19 cellular contexts compared by ENCODE assay signal in the genomic region with DNA sequence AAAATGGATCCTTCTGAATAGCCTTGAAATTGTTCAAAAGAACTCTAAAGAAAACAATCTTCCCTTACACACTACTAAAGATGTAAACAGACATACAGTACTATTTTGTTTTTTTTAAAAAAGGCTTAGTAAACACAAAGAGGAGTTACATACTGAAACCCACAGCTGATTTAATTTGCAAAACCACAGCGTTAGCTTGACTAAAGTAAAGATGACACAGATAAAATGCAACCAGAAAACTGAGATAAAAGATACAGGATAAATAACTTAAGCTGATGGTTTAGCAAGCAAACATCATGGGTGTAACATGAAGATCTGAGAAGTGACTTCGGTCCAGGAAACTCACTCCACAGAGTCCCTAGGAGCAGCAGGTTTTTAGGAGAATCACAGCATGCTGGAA. TPM values are rescaled to one million over a fixed set of nuclear protein-coding genes. Genes with fewer than 3 reads are reported as not detected.
DNase-seq lines count a peak whose midpoint lies in the region; ATAC-seq and TF ChIP-seq lines count a peak whose summit lies in the region.
"Had no signal": no experiment of that assay in that cellular context is flagged by ENCODE, and none has a peak within 500 bp of the region (broad histone marks: within the 10 kb centered on the region; RNA-seq: fewer than 3 reads in every experiment).

No MANE protein-coding gene starts in this region.

- H3K4me1 Mint-ChIP-seq in activated T-cell treated with anti-CD3 and anti-CD28 coated beads, Interleukin-2, amount 50 U/mL, for 72 hours (ENCODE audit: low read depth): peaks cover 74% of the 10 kb centered on the region
- peaks cover 81% of the 10 kb centered on the region for H3K4me1 Mint-ChIP-seq in T-helper 17 cell
- H3K4me1 Mint-ChIP-seq in stimulated activated naive CD8-positive, alpha-beta T cell treated with anti-CD3 and anti-CD28 coated beads, Interleukin-15, amount 100 ng/mL, for 72 hours: peaks cover 89% of the 10 kb centered on the region

- TF ChIP-seq CTCF in omental fat pad (IDR thresholded peaks at IDR 0.05): no peak

- ATAC-seq in activated T-cell treated with anti-CD3 and anti-CD28 coated beads, Interleukin-2, amount 50 U/mL, for 72 hours (replicated peaks in 1 of 2): peak; percentile 56 to 67
- ATAC-seq in T-helper 17 cell (peak; percentile 88), omental fat pad (ENCODE audit: low FRiP score) (no peak)
- ATAC-seq in stimulated activated naive CD8-positive, alpha-beta T cell treated with anti-CD3 and anti-CD28 coated beads, Interleukin-15, amount 100 ng/mL, for 72 hours: no peak
- ATAC-seq: left lobe of liver had no signal

- peak overlapping the region; percentile 97 for H3K27ac Mint-ChIP-seq in activated T-cell treated with anti-CD3 and anti-CD28 coated beads, Interleukin-2, amount 50 U/mL, for 72 hours
- H3K27ac Mint-ChIP-seq in T-helper 17 cell: peak overlapping the region; percentile 96
- H3K27ac Mint-ChIP-seq in stimulated activated naive CD8-positive, alpha-beta T cell treated with anti-CD3 and anti-CD28 coated beads, Interleukin-15, amount 100 ng/mL, for 72 hours: peak overlapping the region; percentile 0 to 7
- H3K27ac Mint-ChIP-seq: neural progenitor cell had no signal

- peaks cover 8 to 19% of the 10 kb centered on the region in 2 donors for H3K36me3 Mint-ChIP-seq in activated T-cell treated with anti-CD3 and anti-CD28 coated beads, Interleukin-2, amount 50 U/mL, for 72 hours (ENCODE audit: insufficient read depth in 2 of 2)
- H3K36me3 Mint-ChIP-seq in T-helper 17 cell (ENCODE audit: low read depth): peaks cover 7% of the 10 kb centered on the region
- H3K36me3 Mint-ChIP-seq: neural progenitor cell had no signal

- H3K36me3 ChIP-seq in effector memory CD4-positive, alpha-beta T cell (ENCODE audit: control insufficient read depth, insufficient read depth, low read length): no peaks in the 10 kb centered on the region
- H3K36me3 ChIP-seq: neural progenitor cell had no signal

- no peak for DNase-seq in activated T-cell treated with anti-CD3 and anti-CD28 coated beads, Interleukin-2, amount 50 U/mL, for 72 hours
- DNase-seq in activated T-cell treated with anti-CD3 and anti-CD28 coated beads, Interleukin-2, amount 50 U/mL, for 48 hours: no peak
- DNase-seq in T-helper 17 cell: no peak
- no peak for DNase-seq in effector memory CD4-positive, alpha-beta T cell
- DNase-seq in stimulated activated naive CD8-positive, alpha-beta T cell treated with anti-CD3 and anti-CD28 coated beads, Interleukin-15, amount 100 ng/mL, for 72 hours: no peak
- DNase-seq in omental fat pad (ENCODE audit: low spot score): no peak
- DNase-seq in CD1c-positive myeloid dendritic cell (ENCODE audit: extremely low spot score): no peak
- DNase-seq in NCI-H2029 treated with DMSO at 0.1 percent for 48 hours (lab: John Stamatoyannopoulos, UW): no peak
- DNase-seq: ACHN; DMS79; NCI-H1694; NCI-H2227 treated with DMSO at 0.1 percent for 48 hours; stimulated activated CD8-positive, alpha-beta memory T cell treated with anti-CD3 and anti-CD28 coated beads, Interleukin-4, amount 100 ng/mL, for 48 hours; T1000; testis had no signal

- H3K9me3 Mint-ChIP-seq in activated T-cell treated with anti-CD3 and anti-CD28 coated beads, Interleukin-2, amount 50 U/mL, for 72 hours: peaks cover 2% of the 10 kb centered on the region in 2 donors
- H3K9me3 Mint-ChIP-seq in stimulated activated naive CD8-positive, alpha-beta T cell treated with anti-CD3 and anti-CD28 coated beads, Interleukin-15, amount 100 ng/mL, for 72 hours: no peaks in the 10 kb centered on the region
- H3K9me3 Mint-ChIP-seq: neural progenitor cell had no signal

- peaks cover 58% of the 10 kb centered on the region for H3K4me1 ChIP-seq in effector memory CD4-positive, alpha-beta T cell (ENCODE audit: control insufficient read depth, insufficient read depth, low read length, poor library complexity, severe bottlenecking)
- H3K4me1 ChIP-seq: testis had no signal

- H3K27ac ChIP-seq in effector memory CD4-positive, alpha-beta T cell (ENCODE audit: insufficient read depth, low read length, poor library complexity, severe bottlenecking): peak overlapping the region; percentile 64
- H3K27ac ChIP-seq: C4-2B, neural progenitor cell, testis had no signal

- no peaks in the 10 kb centered on the region for H3K27me3 Mint-ChIP-seq in activated T-cell treated with anti-CD3 and anti-CD28 coated beads, Interleukin-2, amount 50 U/mL, for 72 hours (ENCODE audit: low read depth)
- H3K27me3 Mint-ChIP-seq in T-helper 17 cell: no peaks in the 10 kb centered on the region
- no peaks in the 10 kb centered on the region for H3K27me3 Mint-ChIP-seq in stimulated activated naive CD8-positive, alpha-beta T cell treated with anti-CD3 and anti-CD28 coated beads, Interleukin-15, amount 100 ng/mL, for 72 hours

- peak overlapping the region; percentile 61 to 96 for H3K4me3 Mint-ChIP-seq in activated T-cell treated with anti-CD3 and anti-CD28 coated beads, Interleukin-2, amount 50 U/mL, for 72 hours
- peak overlapping the region; percentile 91 for H3K4me3 Mint-ChIP-seq in T-helper 17 cell
- peak overlapping the region; percentile 48 to 51 for H3K4me3 Mint-ChIP-seq in stimulated activated naive CD8-positive, alpha-beta T cell treated with anti-CD3 and anti-CD28 coated beads, Interleukin-15, amount 100 ng/mL, for 72 hours
- H3K4me3 Mint-ChIP-seq: neural progenitor cell had no signal

- no peak overlapping the region for H3K4me3 ChIP-seq in effector memory CD4-positive, alpha-beta T cell (ENCODE audit: insufficient read depth, low read depth, low read length, poor library complexity, severe bottlenecking)
- H3K4me3 ChIP-seq: neural progenitor cell, testis had no signal

- H3K27me3 ChIP-seq in effector memory CD4-positive, alpha-beta T cell (replicated peaks; ENCODE audit: control insufficient read depth, insufficient read depth, low read length, poor library complexity, severe bottlenecking): no peaks in the 10 kb centered on the region
- H3K27me3 ChIP-seq: neural progenitor cell, testis had no signal

- H3K9me3 ChIP-seq in T-helper 17 cell (ENCODE audit: control insufficient read depth, low read length, poor library complexity, severe bottlenecking): no peaks in the 10 kb centered on the region
- no peaks in the 10 kb centered on the region for H3K9me3 ChIP-seq in effector memory CD4-positive, alpha-beta T cell (ENCODE audit: control insufficient read depth, low read length)
- H3K9me3 ChIP-seq: testis had no signal

RNA-seq across cellular contexts. Expression of gene PRKCQ, which starts 21.8 kb away (rescaled TPM):
- total RNA-seq in activated T-cell treated with anti-CD3 and anti-CD28 coated beads, Interleukin-2, amount 50 U/mL, for 72 hours: 10 to 100 TPM; 42.9 to 49.2 TPM
- total RNA-seq in T-helper 17 cell (10 to 100 TPM; 66.3 to 70.0 TPM), omental fat pad (1 to 10 TPM in 1 of 4 donors, under 1 TPM in 3; 0.56 to 1.9 (median 0.86) TPM)
- total RNA-seq: SK-MEL-5 had no signal

Comparison
In these comparisons a context has a peak if more than half of its experiments do, and no peak if none do; other contexts are left out.
1. ATAC-seq: peak in activated T-cell treated with anti-CD3 and anti-CD28 coated beads, Interleukin-2, amount 50 U/mL, for 72 hours (2 of 2) and T-helper 17 cell (single experiment); none in stimulated activated naive CD8-positive, alpha-beta T cell treated with anti-CD3 and anti-CD28 coated beads, Interleukin-15, amount 100 ng/mL, for 72 hours (single experiment) and omental fat pad (single experiment).
2. H3K27ac Mint-ChIP-seq: peak in every context shown above with its lines; median percentile 97 in activated T-cell treated with anti-CD3 and anti-CD28 coated beads, Interleukin-2, amount 50 U/mL, for 72 hours; 96 in T-helper 17 cell; 4 in stimulated activated naive CD8-positive, alpha-beta T cell treated with anti-CD3 and anti-CD28 coated beads, Interleukin-15, amount 100 ng/mL, for 72 hours.
3. RNA of gene PRKCQ, which starts 21.8 kb away (total RNA-seq): 66.3 to 70.0 TPM in T-helper 17 cell and 42.9 to 49.2 TPM in activated T-cell treated with anti-CD3 and anti-CD28 coated beads, Interleukin-2, amount 50 U/mL, for 72 hours; 0.56 to 1.9 TPM in omental fat pad; every median in the first group is over 10 times any median in the second.
4. Peak in every context shown above with its lines, with median percentiles within 50 percentile points of each other: H3K4me3 Mint-ChIP-seq.